In the genomic region with DNA sequence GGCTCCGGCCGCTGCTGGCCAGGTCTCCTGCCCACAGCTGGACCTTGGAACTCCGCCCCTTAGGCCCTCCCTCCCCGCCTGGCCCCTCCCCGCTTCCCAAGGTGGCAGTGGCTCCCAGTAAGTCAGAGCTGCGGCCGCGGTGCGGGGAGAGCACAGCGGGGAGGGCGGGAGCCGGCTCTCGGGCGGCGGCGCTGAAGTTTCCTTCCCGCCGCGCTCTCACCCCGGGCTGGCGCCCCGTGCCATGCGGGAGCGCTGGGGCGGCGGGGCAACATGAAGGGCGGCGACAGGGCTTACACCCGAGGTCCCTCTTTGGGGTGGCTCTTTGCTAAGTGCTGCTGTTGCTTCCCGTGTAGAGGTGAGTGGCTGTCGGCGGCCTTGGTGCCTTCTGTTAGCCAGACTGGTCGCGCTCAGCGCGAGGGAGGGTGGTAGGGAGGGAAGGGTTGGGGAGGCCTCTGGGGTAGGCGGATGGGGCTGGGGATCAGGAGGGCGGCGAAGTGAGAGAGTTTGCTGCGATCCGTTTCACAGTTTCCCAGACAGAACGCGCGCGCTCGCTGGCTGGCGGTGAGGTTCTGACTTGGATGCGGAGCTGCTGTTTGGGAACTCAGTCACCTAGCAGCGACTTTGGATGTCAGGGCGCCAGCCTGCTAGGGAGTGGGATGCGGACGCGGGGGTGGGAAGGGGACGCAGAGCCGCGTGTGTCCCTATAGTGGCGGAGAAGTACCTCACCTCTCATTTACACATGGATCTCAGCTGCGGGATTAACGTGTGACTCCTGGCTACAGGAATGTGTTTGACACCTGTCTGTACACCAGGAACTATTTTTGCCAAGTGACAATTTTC, we compare ENCODE assay signal across 8 cellular contexts.
A peak's percentile ranks its signal among the peaks of the same experiment; 100 is the strongest.
DNase-seq lines count a peak whose midpoint lies in the region; ATAC-seq and TF ChIP-seq lines count a peak whose summit lies in the region.

No MANE protein-coding gene starts in this region.

- H3K9me3 Mint-ChIP-seq in activated T-cell treated with anti-CD3 and anti-CD28 coated beads, Interleukin-2, amount 50 U/mL, for 4 hours, result no peaks in the 10 kb centered on the region
- H3K9me3 Mint-ChIP-seq in type B pancreatic cell, result no peaks in the 10 kb centered on the region

- H3K9me2 ChIP-seq in MM.1S (replicated peaks; ENCODE audit: insufficient read depth, low read length) (no peaks in the 10 kb centered on the region), neural cell (ENCODE audit: insufficient read depth, low read length) (no peaks in the 10 kb centered on the region)

- H3K4me2 ChIP-seq in MM.1S (ENCODE audit: low read depth, low read length) (peak overlapping the region; percentile 90), neural cell (ENCODE audit: low read length) (no peak overlapping the region)

- no peaks in the 10 kb centered on the region for H3K36me3 ChIP-seq in MM.1S (replicated peaks; ENCODE audit: insufficient read depth, low read length)
- no peaks in the 10 kb centered on the region for H3K36me3 ChIP-seq in neural cell (ENCODE audit: insufficient read depth, low read length)

- no peak for TF ChIP-seq CTCF in MM.1S (IDR thresholded peaks at IDR 0.05; ENCODE audit: low read length)
- no peak for TF ChIP-seq CTCF in foreskin keratinocyte (conservative IDR thresholded peaks at IDR 0.05)
- TF ChIP-seq CTCF in neural cell (IDR thresholded peaks at IDR 0.05; ENCODE audit: poor library complexity, severe bottlenecking), result no peak
- no peak for TF ChIP-seq CTCF in type B pancreatic cell (conservative IDR thresholded peaks at IDR 0.05)

- H3K27me3 ChIP-seq in MM.1S (replicated peaks; ENCODE audit: insufficient read depth, low read length) (0 out of 2 replicates have a peak, but pooled peaks cover 10% of the 10 kb centered on the region), foreskin keratinocyte (peaks cover 71% of the 10 kb centered on the region), neural cell (ENCODE audit: insufficient read depth, low read depth, low read length) (peaks cover 46% of the 10 kb centered on the region)

- no peaks in the 10 kb centered on the region for H3K9me3 ChIP-seq in MM.1S (replicated peaks; ENCODE audit: insufficient read depth, low read length)
- H3K9me3 ChIP-seq in neural cell (ENCODE audit: low read length), result no peaks in the 10 kb centered on the region

- ATAC-seq in activated T-cell treated with anti-CD3 and anti-CD28 coated beads, Interleukin-2, amount 50 U/mL, for 4 hours, result peak; percentile 75 to 76
- ATAC-seq in foreskin keratinocyte, result peak; percentile 73
- no peak for ATAC-seq in GM18867 (IDR thresholded peaks at IDR 0.05; ENCODE audit: unreplicated experiment)

- peak; percentile 83 for DNase-seq in DMS 273 (lab: John Stamatoyannopoulos, UW; ENCODE audit: unreplicated experiment)
- DNase-seq in MM.1S, result peak; percentile 44
- DNase-seq in activated T-cell treated with anti-CD3 and anti-CD28 coated beads, Interleukin-2, amount 50 U/mL, for 4 hours, result no peak
- no peak for DNase-seq in foreskin keratinocyte
- peak; percentile 73 for DNase-seq in type B pancreatic cell (ENCODE audit: extremely low spot score, unreplicated experiment)
- DNase-seq in KBM-7, result no peak

- H4K20me1 ChIP-seq in MM.1S (ENCODE audit: insufficient read depth, low read length) (no peaks in the 10 kb centered on the region), neural cell (ENCODE audit: insufficient read depth) (peaks cover 5% of the 10 kb centered on the region)

- TF ChIP-seq EP300 in neural cell (conservative IDR thresholded peaks at IDR 0.05; ENCODE audit: poor library complexity, severe bottlenecking), result no peak

- in situ Hi-C loops in KBM-7 (cut with MboI; ENCODE audit: low pct_unique_long_range_greater_than_20kb, low sequenced_read_pairs), result no loop called here

- H3K4me1 Mint-ChIP-seq in activated T-cell treated with anti-CD3 and anti-CD28 coated beads, Interleukin-2, amount 50 U/mL, for 4 hours (ENCODE audit: low read depth), result peaks cover 22% of the 10 kb centered on the region
- H3K4me1 Mint-ChIP-seq in type B pancreatic cell (ENCODE audit: unreplicated experiment), result peaks cover 42% of the 10 kb centered on the region

- peaks cover 48% of the 10 kb centered on the region for H3K27me3 Mint-ChIP-seq in activated T-cell treated with anti-CD3 and anti-CD28 coated beads, Interleukin-2, amount 50 U/mL, for 4 hours (ENCODE audit: low read depth)
- H3K27me3 Mint-ChIP-seq in type B pancreatic cell, result peaks cover 16% of the 10 kb centered on the region

- H3K9ac ChIP-seq in MM.1S (ENCODE audit: low read length) (peak overlapping the region; percentile 43; the same call in 1 of the 2 replicates), neural cell (ENCODE audit: low read length) (no peak overlapping the region)

- H3K36me3 Mint-ChIP-seq in activated T-cell treated with anti-CD3 and anti-CD28 coated beads, Interleukin-2, amount 50 U/mL, for 4 hours (ENCODE audit: insufficient read depth), result no peaks in the 10 kb centered on the region
- peaks cover 7% of the 10 kb centered on the region for H3K36me3 Mint-ChIP-seq in type B pancreatic cell

- H3F3A ChIP-seq in MM.1S (ENCODE audit: insufficient read depth, low read length) (no peaks in the 10 kb centered on the region), neural cell (ENCODE audit: insufficient read depth, low read length, poor library complexity, severe bottlenecking) (no peaks in the 10 kb centered on the region)

- H3K79me2 ChIP-seq in MM.1S (ENCODE audit: low read length) (no peaks in the 10 kb centered on the region), neural cell (replicated peaks; ENCODE audit: insufficient read depth, low read length) (no peaks in the 10 kb centered on the region)

- peak overlapping the region; percentile 54 for H3K27ac Mint-ChIP-seq in type B pancreatic cell

- peak overlapping the region; percentile 73 for H2AFZ ChIP-seq in MM.1S (ENCODE audit: low read length)
- no peak overlapping the region for H2AFZ ChIP-seq in neural cell (ENCODE audit: low read depth, low read length)

- H3K4me1 ChIP-seq in MM.1S (ENCODE audit: low read length) (peaks cover 4% of the 10 kb centered on the region; the same call in 1 of the 2 replicates), foreskin keratinocyte (no peaks in the 10 kb centered on the region)

- TF ChIP-seq RAD21 in neural cell (conservative IDR thresholded peaks at IDR 0.05), result no peak

- H3K27ac ChIP-seq in MM.1S (ENCODE audit: low read length) (no peak overlapping the region), foreskin keratinocyte (no peak overlapping the region), neural cell (ENCODE audit: low read length) (no peak overlapping the region)

- peak overlapping the region; percentile 66 for H3K4me3 ChIP-seq in MM.1S (ENCODE audit: low read length)
- H3K4me3 ChIP-seq in neural cell (ENCODE audit: low read length), result peak overlapping the region; percentile 58

- H3K4me3 Mint-ChIP-seq in activated T-cell treated with anti-CD3 and anti-CD28 coated beads, Interleukin-2, amount 50 U/mL, for 4 hours, result peak overlapping the region; percentile 81
- H3K4me3 Mint-ChIP-seq in type B pancreatic cell, result peak overlapping the region; percentile 94

TF ChIP-seq in neural cell, 6 proteins besides CTCF, POLR2A, EP300 and RAD21:
- TF ChIP-seq, protein P1, sequence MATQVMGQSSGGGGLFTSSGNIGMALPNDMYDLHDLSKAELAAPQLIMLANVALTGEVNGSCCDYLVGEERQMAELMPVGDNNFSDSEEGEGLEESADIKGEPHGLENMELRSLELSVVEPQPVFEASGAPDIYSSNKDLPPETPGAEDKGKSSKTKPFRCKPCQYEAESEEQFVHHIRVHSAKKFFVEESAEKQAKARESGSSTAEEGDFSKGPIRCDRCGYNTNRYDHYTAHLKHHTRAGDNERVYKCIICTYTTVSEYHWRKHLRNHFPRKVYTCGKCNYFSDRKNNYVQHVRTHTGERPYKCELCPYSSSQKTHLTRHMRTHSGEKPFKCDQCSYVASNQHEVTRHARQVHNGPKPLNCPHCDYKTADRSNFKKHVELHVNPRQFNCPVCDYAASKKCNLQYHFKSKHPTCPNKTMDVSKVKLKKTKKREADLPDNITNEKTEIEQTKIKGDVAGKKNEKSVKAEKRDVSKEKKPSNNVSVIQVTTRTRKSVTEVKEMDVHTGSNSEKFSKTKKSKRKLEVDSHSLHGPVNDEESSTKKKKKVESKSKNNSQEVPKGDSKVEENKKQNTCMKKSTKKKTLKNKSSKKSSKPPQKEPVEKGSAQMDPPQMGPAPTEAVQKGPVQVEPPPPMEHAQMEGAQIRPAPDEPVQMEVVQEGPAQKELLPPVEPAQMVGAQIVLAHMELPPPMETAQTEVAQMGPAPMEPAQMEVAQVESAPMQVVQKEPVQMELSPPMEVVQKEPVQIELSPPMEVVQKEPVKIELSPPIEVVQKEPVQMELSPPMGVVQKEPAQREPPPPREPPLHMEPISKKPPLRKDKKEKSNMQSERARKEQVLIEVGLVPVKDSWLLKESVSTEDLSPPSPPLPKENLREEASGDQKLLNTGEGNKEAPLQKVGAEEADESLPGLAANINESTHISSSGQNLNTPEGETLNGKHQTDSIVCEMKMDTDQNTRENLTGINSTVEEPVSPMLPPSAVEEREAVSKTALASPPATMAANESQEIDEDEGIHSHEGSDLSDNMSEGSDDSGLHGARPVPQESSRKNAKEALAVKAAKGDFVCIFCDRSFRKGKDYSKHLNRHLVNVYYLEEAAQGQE (IDR thresholded peaks at IDR 0.05; ENCODE audit: borderline replicate concordance), result no peak
- TF ChIP-seq SMC3 (conservative IDR thresholded peaks at IDR 0.05; ENCODE audit: poor library complexity) (no peak), TAF1 (IDR thresholded peaks at IDR 0.05; ENCODE audit: low read depth) (no peak), POLR2AphosphoS5 (IDR thresholded peaks at IDR 0.05) (no peak), MXI1 (conservative IDR thresholded peaks at IDR 0.05; ENCODE audit: poor library complexity, severe bottlenecking) (no peak), EZH2 (IDR thresholded peaks at IDR 0.05; ENCODE audit: borderline replicate concordance, insufficient read depth, low read length, poor library complexity, severe bottlenecking) (no peak)
TF ChIP-seq in neural cell: peak in this region for 0.

Comparison
In these comparisons a context has a peak if more than half of its experiments do, and no peak if none do; other contexts are left out.
1. DNase-seq: peak in DMS 273 (single experiment), MM.1S (single experiment) and type B pancreatic cell (single experiment); none in activated T-cell treated with anti-CD3 and anti-CD28 coated beads, Interleukin-2, amount 50 U/mL, for 4 hours (single experiment), foreskin keratinocyte (0 of 2) and KBM-7 (single experiment).